7 cellular contexts compared by ENCODE assay signal in genomic region chr10:94361161-94361794, GRCh38. TPM values are rescaled to one million over a fixed set of nuclear protein-coding genes. Genes with fewer than 3 reads are reported as not detected.
DNase-seq lines count a peak whose midpoint lies in the region; ATAC-seq and TF ChIP-seq lines count a peak whose summit lies in the region.

No MANE protein-coding gene starts in this region.

- peak overlapping the region; percentile 98 for H3K4me2 ChIP-seq in GM23248 (ENCODE audit: unreplicated experiment)

- intact Hi-C loops in prostate gland (cut with DNase I), result loop anchor here (2.0 to 10.0 kb wide), 2 partner anchors 42 to 84 kb away; partner anchors contain the start of gene TBC1D12

- H3K79me2 ChIP-seq in GM23248 (ENCODE audit: insufficient read depth), result peaks cover 49% of the 10 kb centered on the region

- H3K36me3 ChIP-seq in GM23248 (ENCODE audit: low read depth) (peaks cover 17% of the 10 kb centered on the region), prostate gland (no peaks in the 10 kb centered on the region)
- H3K36me3 ChIP-seq in effector memory CD4-positive, alpha-beta T cell (ENCODE audit: control insufficient read depth, insufficient read depth, low read length), result peaks cover 14% of the 10 kb centered on the region

- TF ChIP-seq CTCF in prostate gland (IDR thresholded peaks at IDR 0.05), result no peak

- peaks cover 20% of the 10 kb centered on the region for H3F3A ChIP-seq in GM23248 (ENCODE audit: insufficient read depth)

- peaks cover 22% of the 10 kb centered on the region for H3K4me1 ChIP-seq in GM23248 (ENCODE audit: insufficient read depth)
- H3K4me1 ChIP-seq in effector memory CD4-positive, alpha-beta T cell (ENCODE audit: control insufficient read depth, insufficient read depth, low read length, poor library complexity, severe bottlenecking), result peaks cover 10% of the 10 kb centered on the region
- H3K4me1 ChIP-seq in prostate gland (replicated peaks), result no peaks in the 10 kb centered on the region

- H3K9me3 ChIP-seq in GM23248 (ENCODE audit: low read depth), result no peaks in the 10 kb centered on the region
- H3K9me3 ChIP-seq in effector memory CD4-positive, alpha-beta T cell (ENCODE audit: control insufficient read depth, low read length), result no peaks in the 10 kb centered on the region
- no peaks in the 10 kb centered on the region for H3K9me3 ChIP-seq in prostate gland

- H3K27ac ChIP-seq in GM23248, result no peak overlapping the region
- H3K27ac ChIP-seq in effector memory CD4-positive, alpha-beta T cell (ENCODE audit: insufficient read depth, low read length, poor library complexity, severe bottlenecking), result no peak overlapping the region
- H3K27ac ChIP-seq in prostate gland, result no peak overlapping the region

- no peak overlapping the region; the same call in 1 of the 2 replicates for H2AFZ ChIP-seq in GM23248

- H3K4me3 ChIP-seq in GM23248, result peak overlapping the region; percentile 88
- peak overlapping the region; percentile 61 for H3K4me3 ChIP-seq in effector memory CD4-positive, alpha-beta T cell (ENCODE audit: insufficient read depth, low read depth, low read length, poor library complexity, severe bottlenecking)
- no peak overlapping the region for H3K4me3 ChIP-seq in prostate gland

- H4K20me1 ChIP-seq in GM23248 (ENCODE audit: insufficient read depth), result no peaks in the 10 kb centered on the region

- H3K27me3 ChIP-seq in GM23248 (replicated peaks; ENCODE audit: insufficient read depth) (no peaks in the 10 kb centered on the region), prostate gland (replicated peaks; ENCODE audit: insufficient read depth) (no peaks in the 10 kb centered on the region)
- no peaks in the 10 kb centered on the region for H3K27me3 ChIP-seq in effector memory CD4-positive, alpha-beta T cell (replicated peaks; ENCODE audit: control insufficient read depth, insufficient read depth, low read length, poor library complexity, severe bottlenecking)

- WGBS in GM23248 (ENCODE audit: low coverage in 1 of 2, low lambda C conversion rate in 2 of 2, missing lambda C conversion rate in 2 of 2), 2 experiments, result 56 to 65% methylated on average over 4 of the region's 4 CpGs
- 72% methylated on average over 4 of the region's 4 CpGs for WGBS in prostate gland

- ATAC-seq in HG02885 (IDR thresholded peaks at IDR 0.05; ENCODE audit: poor library complexity, unreplicated experiment), result no peak

- peak; percentile 49 for DNase-seq in GM23248
- DNase-seq in OCI-M1 (lab: John Stamatoyannopoulos, UW), result peak; percentile 63
- DNase-seq in effector memory CD4-positive, alpha-beta T cell, result no peak
- DNase-seq in prostate gland (ENCODE audit: low spot score), result peak; percentile 56
- no peak for DNase-seq in SKM-1 treated with dmso at 0.1 percent for 144 hours (lab: John Stamatoyannopoulos, UW; ENCODE audit: unreplicated experiment)
- DNase-seq in NCI-H2196 treated with DMSO at 0.1 percent for 48 hours (lab: John Stamatoyannopoulos, UW; ENCODE audit: unreplicated experiment), result no peak

- no peak for TF ChIP-seq POLR2A in prostate gland (IDR thresholded peaks at IDR 0.05)

- peak overlapping the region; percentile 80 for H3K9ac ChIP-seq in GM23248

- no peaks in the 10 kb centered on the region for H3K9me2 ChIP-seq in GM23248 (ENCODE audit: insufficient read depth)

- in situ Hi-C loops in GM23248 (cut with MboI), result no loop called here

RNA-seq across cellular contexts. Expression of gene NOC3L, which starts 1.5 kb away (rescaled TPM):
- 29.9 and 44.9 TPM in 2 replicates for total RNA-seq in GM23248 (2014; rRNA removed; shearing (Covaris generic))
- 22.3 and 23.4 TPM in 2 replicates for polyA plus RNA-seq in GM23248 (2016; fragmentation: Nextera tagmentation; extraction: Ambion mirVana)
- 10 to 100 TPM; 15.6 to 15.8 TPM for total RNA-seq in prostate gland

RNA-seq across cellular contexts. Expression of gene TBC1D12, which starts 41.1 kb away (rescaled TPM):
- total RNA-seq in GM23248 (2014; rRNA removed; shearing (Covaris generic)), result 11.4 and 12.9 TPM in 2 replicates
- 3.8 and 6.5 TPM in 2 replicates for polyA plus RNA-seq in GM23248 (2016; fragmentation: Nextera tagmentation; extraction: Ambion mirVana)
- total RNA-seq in prostate gland, result 10 to 100 TPM; 13.8 to 22.3 TPM

Comparison
In these comparisons a context has a peak if more than half of its experiments do, and no peak if none do; other contexts are left out.
1. DNase-seq: peak in GM23248 (single experiment), OCI-M1 (single experiment) and prostate gland (single experiment); none in effector memory CD4-positive, alpha-beta T cell (0 of 3), SKM-1 treated with dmso at 0.1 percent for 144 hours (single experiment) and NCI-H2196 treated with DMSO at 0.1 percent for 48 hours (single experiment).
2. H3K4me3 ChIP-seq: peak in GM23248 (single experiment) and effector memory CD4-positive, alpha-beta T cell (single experiment); none in prostate gland (0 of 2).